In genomic region chr5:61330879-61331406, GRCh38 we compare ENCODE assay signal across 8 cellular contexts.
DNase-seq lines count a peak whose midpoint lies in the region; ATAC-seq and TF ChIP-seq lines count a peak whose summit lies in the region.

No MANE protein-coding gene starts in this region.

- ATAC-seq in GM18858 (IDR thresholded peaks at IDR 0.05; ENCODE audit: unreplicated experiment) (peak; percentile 23), HG03097 (IDR thresholded peaks at IDR 0.05; ENCODE audit: low FRiP score, unreplicated experiment) (peak; percentile 30)

- DNase-seq in AG09309 (ENCODE audit: low read depth) (no peak), NCI-H748 (lab: John Stamatoyannopoulos, UW; ENCODE audit: unreplicated experiment) (peak; percentile 84), activated T-cell treated with anti-CD3 and anti-CD28 coated beads for 48 hours (ENCODE audit: low read depth) (peak; percentile 68), epithelial cell of esophagus (ENCODE audit: low read depth) (peak; percentile 87), midbrain (lab: John Stamatoyannopoulos, UW) (peak; percentile 58)
- DNase-seq in stimulated activated naive CD4-positive, alpha-beta T cell (lab: John Stamatoyannopoulos, UW), result peak; percentile 59 to 89 (median 70)

- TF ChIP-seq CTCF in AG09309 (IDR thresholded peaks at IDR 0.05; ENCODE audit: control insufficient read depth, insufficient read depth, low read depth, low read length, missing control alignments), result peak; percentile 27
- peak; percentile 27 for TF ChIP-seq CTCF in epithelial cell of esophagus (IDR thresholded peaks at IDR 0.05; ENCODE audit: insufficient read depth, low read depth, low read length, missing control alignments)

- H3K4me3 ChIP-seq in AG09309 (ENCODE audit: control insufficient read depth, low read depth, low read length), result peak overlapping the region; percentile 81
- peak overlapping the region; percentile 67 for H3K4me3 ChIP-seq in epithelial cell of esophagus (ENCODE audit: low read length)
